1 cellular context compared by ENCODE assay signal in genomic region chr2:161995553-161996016, GRCh38.
A peak's percentile ranks its signal among the peaks of the same experiment; 100 is the strongest.
TF ChIP-seq lines count a peak whose summit lies in the region.

No MANE protein-coding gene starts in this region.

TF ChIP-seq in HepG2, 621 proteins besides CTCF, POLR2A, EP300 and RAD21 (continued from another document):
- TF ChIP-seq ELK4 (CRISPR knock-in tag; IDR thresholded peaks at IDR 0.05; ENCODE audit: borderline replicate concordance) (no peak), ZFP37 (CRISPR knock-in tag; IDR thresholded peaks at IDR 0.05; ENCODE audit: borderline replicate concordance) (no peak), TFDP1 (CRISPR knock-in tag; IDR thresholded peaks at IDR 0.05; ENCODE audit: borderline replicate concordance) (no peak), ZNF780A (CRISPR knock-in tag; IDR thresholded peaks at IDR 0.05) (no peak), ZNF124 (CRISPR knock-in tag; IDR thresholded peaks at IDR 0.05) (no peak), CBFB (CRISPR knock-in tag; IDR thresholded peaks at IDR 0.05) (no peak), ZNF569 (CRISPR knock-in tag; IDR thresholded peaks at IDR 0.05; ENCODE audit: borderline replicate concordance) (no peak), KDM3A (CRISPR knock-in tag; IDR thresholded peaks at IDR 0.05; ENCODE audit: low read depth) (no peak), SIX1 (CRISPR knock-in tag; IDR thresholded peaks at IDR 0.05; ENCODE audit: borderline replicate concordance) (no peak), SMARCE1 (IDR thresholded peaks at IDR 0.05; ENCODE audit: borderline replicate concordance) (no peak), ZNF629 (CRISPR knock-in tag; conservative IDR thresholded peaks at IDR 0.05) (no peak), ATRX (CRISPR knock-in tag; IDR thresholded peaks at IDR 0.05; ENCODE audit: borderline replicate concordance) (no peak), CENPT (CRISPR knock-in tag; IDR thresholded peaks at IDR 0.05; ENCODE audit: low read depth) (no peak), ZNF570 (CRISPR knock-in tag; IDR thresholded peaks at IDR 0.05; ENCODE audit: borderline replicate concordance) (no peak), ATF1 (CRISPR knock-in tag; IDR thresholded peaks at IDR 0.05) (0 out of 2 replicates have a peak, but pooled peaks have one; percentile 34)
- TF ChIP-seq, protein P1, sequence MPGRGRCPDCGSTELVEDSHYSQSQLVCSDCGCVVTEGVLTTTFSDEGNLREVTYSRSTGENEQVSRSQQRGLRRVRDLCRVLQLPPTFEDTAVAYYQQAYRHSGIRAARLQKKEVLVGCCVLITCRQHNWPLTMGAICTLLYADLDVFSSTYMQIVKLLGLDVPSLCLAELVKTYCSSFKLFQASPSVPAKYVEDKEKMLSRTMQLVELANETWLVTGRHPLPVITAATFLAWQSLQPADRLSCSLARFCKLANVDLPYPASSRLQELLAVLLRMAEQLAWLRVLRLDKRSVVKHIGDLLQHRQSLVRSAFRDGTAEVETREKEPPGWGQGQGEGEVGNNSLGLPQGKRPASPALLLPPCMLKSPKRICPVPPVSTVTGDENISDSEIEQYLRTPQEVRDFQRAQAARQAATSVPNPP (CRISPR knock-in tag; IDR thresholded peaks at IDR 0.05): no peak
- TF ChIP-seq, protein P2, sequence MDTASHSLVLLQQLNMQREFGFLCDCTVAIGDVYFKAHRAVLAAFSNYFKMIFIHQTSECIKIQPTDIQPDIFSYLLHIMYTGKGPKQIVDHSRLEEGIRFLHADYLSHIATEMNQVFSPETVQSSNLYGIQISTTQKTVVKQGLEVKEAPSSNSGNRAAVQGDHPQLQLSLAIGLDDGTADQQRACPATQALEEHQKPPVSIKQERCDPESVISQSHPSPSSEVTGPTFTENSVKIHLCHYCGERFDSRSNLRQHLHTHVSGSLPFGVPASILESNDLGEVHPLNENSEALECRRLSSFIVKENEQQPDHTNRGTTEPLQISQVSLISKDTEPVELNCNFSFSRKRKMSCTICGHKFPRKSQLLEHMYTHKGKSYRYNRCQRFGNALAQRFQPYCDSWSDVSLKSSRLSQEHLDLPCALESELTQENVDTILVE (CRISPR knock-in tag; IDR thresholded peaks at IDR 0.05): no peak
- TF ChIP-seq, protein P3, sequence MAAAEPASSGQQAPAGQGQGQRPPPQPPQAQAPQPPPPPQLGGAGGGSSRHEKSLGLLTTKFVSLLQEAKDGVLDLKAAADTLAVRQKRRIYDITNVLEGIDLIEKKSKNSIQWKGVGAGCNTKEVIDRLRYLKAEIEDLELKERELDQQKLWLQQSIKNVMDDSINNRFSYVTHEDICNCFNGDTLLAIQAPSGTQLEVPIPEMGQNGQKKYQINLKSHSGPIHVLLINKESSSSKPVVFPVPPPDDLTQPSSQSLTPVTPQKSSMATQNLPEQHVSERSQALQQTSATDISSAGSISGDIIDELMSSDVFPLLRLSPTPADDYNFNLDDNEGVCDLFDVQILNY (CRISPR knock-in tag; conservative IDR thresholded peaks at IDR 0.05): no peak
